19 cellular contexts compared by ENCODE assay signal in genomic region chr18:48899558-48900174, GRCh38.
"Had no signal": no experiment of that assay in that cellular context is flagged by ENCODE, and none has a peak within 500 bp of the region (broad histone marks: within the 10 kb centered on the region; RNA-seq: fewer than 3 reads in every experiment).

No MANE protein-coding gene starts in this region.

- H3K27ac ChIP-seq: brain microvascular endothelial cell, colonic mucosa, KMS-11, VCaP had no signal

- H3K27me3 Mint-ChIP-seq: activated CD8-positive, alpha-beta T cell treated with anti-CD3 and anti-CD28 coated beads for 36 hours; activated naive CD4-positive, alpha-beta T cell treated with anti-CD3 and anti-CD28 coated beads, Interleukin-2, amount 50 U/mL, for 24 hours; T-cell had no signal

- ATAC-seq: activated CD8-positive, alpha-beta T cell treated with anti-CD3 and anti-CD28 coated beads for 36 hours; activated T-cell treated with anti-CD3 and anti-CD28 coated beads, Interleukin-2, amount 50 U/mL, for 72 hours; T-cell had no signal

- H3K9me3 Mint-ChIP-seq: activated naive CD4-positive, alpha-beta T cell treated with anti-CD3 and anti-CD28 coated beads, Interleukin-2, amount 50 U/mL, for 24 hours had no signal

- H3K9me3 ChIP-seq: colonic mucosa had no signal

- DNase-seq: activated CD4-positive, alpha-beta T cell treated with anti-CD3 and anti-CD28 coated beads, Interleukin-2, amount 10 ng/mL, durations not matched to agents 7 days and 5 days; activated CD4-positive, CD25-positive, alpha-beta regulatory T cell; activated CD8-positive, alpha-beta memory T cell treated with anti-CD3 and anti-CD28 coated beads, Interleukin-2, amount 50 U/mL, for 4 hours; activated CD8-positive, alpha-beta T cell treated with anti-CD3 and anti-CD28 coated beads for 36 hours; activated T-cell treated with anti-CD3 and anti-CD28 coated beads, Interleukin-2, amount 50 U/mL, for 72 hours; brain microvascular endothelial cell; caudate nucleus; colonic mucosa; NCI-H1092; NCI-H1930; NCI-H2171; NCI-H2227 treated with DMSO at 0.1 percent for 48 hours; NCI-H526; SIG-M5; T-cell; T-helper 2 cell had no signal

- H3K36me3 ChIP-seq: brain microvascular endothelial cell, colonic mucosa had no signal

- H3K27me3 ChIP-seq: brain microvascular endothelial cell, colonic mucosa had no signal

- H3K4me2 ChIP-seq: KMS-11 had no signal

- H3K4me3 ChIP-seq: colonic mucosa had no signal

- H3K27ac Mint-ChIP-seq: activated CD4-positive, alpha-beta T cell treated with anti-CD3 and anti-CD28 coated beads, Interleukin-2, amount 10 ng/mL, durations not matched to agents 7 days and 5 days; activated CD8-positive, alpha-beta T cell treated with anti-CD3 and anti-CD28 coated beads for 36 hours; activated naive CD4-positive, alpha-beta T cell treated with anti-CD3 and anti-CD28 coated beads, Interleukin-2, amount 50 U/mL, for 24 hours; activated T-cell treated with anti-CD3 and anti-CD28 coated beads, Interleukin-2, amount 50 U/mL, for 72 hours; T-cell had no signal

- H3K4me3 Mint-ChIP-seq: activated CD4-positive, alpha-beta T cell treated with anti-CD3 and anti-CD28 coated beads, Interleukin-2, amount 10 ng/mL, durations not matched to agents 7 days and 5 days; activated CD8-positive, alpha-beta T cell treated with anti-CD3 and anti-CD28 coated beads for 36 hours; activated naive CD4-positive, alpha-beta T cell treated with anti-CD3 and anti-CD28 coated beads, Interleukin-2, amount 50 U/mL, for 24 hours; activated T-cell treated with anti-CD3 and anti-CD28 coated beads, Interleukin-2, amount 50 U/mL, for 72 hours; T-cell had no signal

- H3K9ac ChIP-seq: KMS-11 had no signal
